Comparison of ENCODE assay signal across 1 cellular context in the genomic region with DNA sequence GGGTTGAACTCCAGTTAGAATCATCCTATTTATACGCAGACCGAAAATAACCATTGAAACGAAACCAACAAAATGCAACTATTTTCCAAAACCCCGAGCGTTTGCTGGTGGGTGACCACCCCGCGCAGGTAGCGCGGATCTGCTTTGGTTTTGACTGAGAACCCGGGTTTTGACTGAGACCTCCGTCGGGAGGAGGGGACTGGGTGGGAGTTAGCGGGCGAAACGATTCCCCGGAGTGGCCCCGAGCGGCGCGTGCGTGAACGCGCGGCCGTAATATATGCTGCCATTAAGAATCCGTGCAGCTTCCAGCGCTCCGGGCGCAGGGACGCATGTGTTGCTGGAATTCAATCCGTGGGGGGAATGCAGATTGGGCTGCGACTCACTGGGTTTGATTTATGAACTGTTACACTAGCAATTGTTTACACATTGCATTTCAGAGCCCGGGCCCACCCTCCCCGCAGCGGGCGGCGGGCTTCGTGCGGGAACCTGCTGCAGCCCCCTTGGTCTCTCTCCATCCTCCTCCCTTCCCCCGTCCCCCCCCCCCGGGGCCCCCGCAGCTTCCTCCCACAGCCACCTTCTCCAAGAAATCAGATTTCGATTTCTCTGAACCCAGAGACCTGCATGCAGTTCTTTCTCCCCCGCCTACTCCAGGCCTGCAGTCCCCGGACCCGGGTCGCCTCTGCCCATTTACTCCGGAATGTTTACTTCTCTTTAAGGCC.
TF ChIP-seq lines count a peak whose summit lies in the region.

No MANE protein-coding gene starts in this region.

TF ChIP-seq in HEK293, 187 proteins besides CTCF, POLR2A, EP300 and RAD21 (continued from another document and continues in another):
- TF ChIP-seq, protein P1, sequence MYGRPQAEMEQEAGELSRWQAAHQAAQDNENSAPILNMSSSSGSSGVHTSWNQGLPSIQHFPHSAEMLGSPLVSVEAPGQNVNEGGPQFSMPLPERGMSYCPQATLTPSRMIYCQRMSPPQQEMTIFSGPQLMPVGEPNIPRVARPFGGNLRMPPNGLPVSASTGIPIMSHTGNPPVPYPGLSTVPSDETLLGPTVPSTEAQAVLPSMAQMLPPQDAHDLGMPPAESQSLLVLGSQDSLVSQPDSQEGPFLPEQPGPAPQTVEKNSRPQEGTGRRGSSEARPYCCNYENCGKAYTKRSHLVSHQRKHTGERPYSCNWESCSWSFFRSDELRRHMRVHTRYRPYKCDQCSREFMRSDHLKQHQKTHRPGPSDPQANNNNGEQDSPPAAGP (tag by site-specific recombination; IDR thresholded peaks at IDR 0.05), result 0 out of 2 replicates have a peak, but pooled peaks have one; percentile 22
- TF ChIP-seq, protein P2, sequence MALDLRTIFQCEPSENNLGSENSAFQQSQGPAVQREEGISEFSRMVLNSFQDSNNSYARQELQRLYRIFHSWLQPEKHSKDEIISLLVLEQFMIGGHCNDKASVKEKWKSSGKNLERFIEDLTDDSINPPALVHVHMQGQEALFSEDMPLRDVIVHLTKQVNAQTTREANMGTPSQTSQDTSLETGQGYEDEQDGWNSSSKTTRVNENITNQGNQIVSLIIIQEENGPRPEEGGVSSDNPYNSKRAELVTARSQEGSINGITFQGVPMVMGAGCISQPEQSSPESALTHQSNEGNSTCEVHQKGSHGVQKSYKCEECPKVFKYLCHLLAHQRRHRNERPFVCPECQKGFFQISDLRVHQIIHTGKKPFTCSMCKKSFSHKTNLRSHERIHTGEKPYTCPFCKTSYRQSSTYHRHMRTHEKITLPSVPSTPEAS (tag by site-specific recombination; IDR thresholded peaks at IDR 0.05), result no peak
- TF ChIP-seq, protein P3, sequence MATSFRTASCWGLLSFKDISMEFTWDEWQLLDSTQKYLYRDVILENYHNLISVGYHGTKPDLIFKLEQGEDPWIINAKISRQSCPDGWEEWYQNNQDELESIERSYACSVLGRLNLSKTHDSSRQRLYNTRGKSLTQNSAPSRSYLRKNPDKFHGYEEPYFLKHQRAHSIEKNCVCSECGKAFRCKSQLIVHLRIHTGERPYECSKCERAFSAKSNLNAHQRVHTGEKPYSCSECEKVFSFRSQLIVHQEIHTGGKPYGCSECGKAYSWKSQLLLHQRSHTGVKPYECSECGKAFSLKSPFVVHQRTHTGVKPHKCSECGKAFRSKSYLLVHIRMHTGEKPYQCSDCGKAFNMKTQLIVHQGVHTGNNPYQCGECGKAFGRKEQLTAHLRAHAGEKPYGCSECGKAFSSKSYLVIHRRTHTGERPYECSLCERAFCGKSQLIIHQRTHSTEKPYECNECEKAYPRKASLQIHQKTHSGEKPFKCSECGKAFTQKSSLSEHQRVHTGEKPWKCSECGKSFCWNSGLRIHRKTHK (tag by site-specific recombination; IDR thresholded peaks at IDR 0.05), result no peak
- TF ChIP-seq ZBTB1 (tag by site-specific recombination; IDR thresholded peaks at IDR 0.05) (no peak), ZNF248 (tag by site-specific recombination; IDR thresholded peaks at IDR 0.05) (no peak), ZNF302 (tag by site-specific recombination; IDR thresholded peaks at IDR 0.05; ENCODE audit: low read depth) (no peak), GFI1B (tag by site-specific recombination; IDR thresholded peaks at IDR 0.05) (0 out of 2 replicates have a peak, but pooled peaks have one; percentile 47), SP7 (tag by site-specific recombination; IDR thresholded peaks at IDR 0.05) (0 out of 2 replicates have a peak, but pooled peaks have one; percentile 12), REPIN1 (tag by site-specific recombination; IDR thresholded peaks at IDR 0.05; ENCODE audit: low read depth) (no peak), HOXC10 (CRISPR knock-in tag; IDR thresholded peaks at IDR 0.05) (no peak), ZNF677 (tag by site-specific recombination; IDR thresholded peaks at IDR 0.05) (no peak), ZNF37A (tag by site-specific recombination; IDR thresholded peaks at IDR 0.05) (no peak), ZFP37 (tag by site-specific recombination; IDR thresholded peaks at IDR 0.05) (no peak), GLIS1 (tag by site-specific recombination; IDR thresholded peaks at IDR 0.05) (peak; percentile 61), ZNF544 (tag by site-specific recombination; IDR thresholded peaks at IDR 0.05) (no peak), ZNF138 (tag by site-specific recombination; IDR thresholded peaks at IDR 0.05; ENCODE audit: borderline replicate concordance) (no peak), ZBTB21 (tag by site-specific recombination; IDR thresholded peaks at IDR 0.05) (no peak), RBAK (tag by site-specific recombination; IDR thresholded peaks at IDR 0.05) (no peak), ZNF292 (tag by site-specific recombination; IDR thresholded peaks at IDR 0.05; ENCODE audit: borderline replicate concordance, low read depth) (no peak), ZNF274 (IDR thresholded peaks at IDR 0.05; ENCODE audit: low read length) (no peak), ZNF274 (tag by site-specific recombination; IDR thresholded peaks at IDR 0.05; ENCODE audit: borderline replicate concordance) (no peak), ZNF626 (tag by site-specific recombination; IDR thresholded peaks at IDR 0.05) (no peak), ZBTB20 (tag by site-specific recombination; IDR thresholded peaks at IDR 0.05) (peak; percentile 68), ZNF404 (tag by site-specific recombination; IDR thresholded peaks at IDR 0.05) (no peak), ZXDB (tag by site-specific recombination; IDR thresholded peaks at IDR 0.05) (peak; percentile 14; the same call in 1 of the 2 replicates), ZNF621 (tag by site-specific recombination; IDR thresholded peaks at IDR 0.05) (no peak), ZNF132 (tag by site-specific recombination; IDR thresholded peaks at IDR 0.05; ENCODE audit: borderline replicate concordance) (no peak), FEZF1 (tag by site-specific recombination; IDR thresholded peaks at IDR 0.05) (no peak), ZSCAN30 (tag by site-specific recombination; IDR thresholded peaks at IDR 0.05) (no peak), ZFHX2 (tag by site-specific recombination; conservative IDR thresholded peaks at IDR 0.05) (no peak; the same call in 1 of the 2 replicates), ZNF394 (tag by site-specific recombination; IDR thresholded peaks at IDR 0.05; ENCODE audit: borderline replicate concordance) (peak; percentile 26; the same call in 1 of the 2 replicates), ZIC2 (tag by site-specific recombination; IDR thresholded peaks at IDR 0.05) (peak; percentile 61), BCL11B (tag by site-specific recombination; IDR thresholded peaks at IDR 0.05; ENCODE audit: low read depth) (no peak), ZNF664 (tag by site-specific recombination; IDR thresholded peaks at IDR 0.05) (no peak), ZNF660 (tag by site-specific recombination; IDR thresholded peaks at IDR 0.05) (0 out of 2 replicates have a peak, but pooled peaks have one; percentile 51), KLF10 (tag by site-specific recombination; IDR thresholded peaks at IDR 0.05) (peak; percentile 21; the same call in 1 of the 2 replicates), ZNF2 (tag by site-specific recombination; IDR thresholded peaks at IDR 0.05) (no peak), ZNF239 (tag by site-specific recombination; IDR thresholded peaks at IDR 0.05) (no peak), OSR2 (tag by site-specific recombination; IDR thresholded peaks at IDR 0.05) (peak; percentile 31), ZNF19 (tag by site-specific recombination; IDR thresholded peaks at IDR 0.05; ENCODE audit: low read depth) (no peak), ZNF768 (tag by site-specific recombination; IDR thresholded peaks at IDR 0.05) (no peak), ZNF10 (tag by site-specific recombination; IDR thresholded peaks at IDR 0.05) (no peak), TCF7L2 (IDR thresholded peaks at IDR 0.05; ENCODE audit: borderline replicate concordance, low read depth, low read length) (no peak), ZNF558 (tag by site-specific recombination; IDR thresholded peaks at IDR 0.05) (no peak)
- TF ChIP-seq, protein P4, sequence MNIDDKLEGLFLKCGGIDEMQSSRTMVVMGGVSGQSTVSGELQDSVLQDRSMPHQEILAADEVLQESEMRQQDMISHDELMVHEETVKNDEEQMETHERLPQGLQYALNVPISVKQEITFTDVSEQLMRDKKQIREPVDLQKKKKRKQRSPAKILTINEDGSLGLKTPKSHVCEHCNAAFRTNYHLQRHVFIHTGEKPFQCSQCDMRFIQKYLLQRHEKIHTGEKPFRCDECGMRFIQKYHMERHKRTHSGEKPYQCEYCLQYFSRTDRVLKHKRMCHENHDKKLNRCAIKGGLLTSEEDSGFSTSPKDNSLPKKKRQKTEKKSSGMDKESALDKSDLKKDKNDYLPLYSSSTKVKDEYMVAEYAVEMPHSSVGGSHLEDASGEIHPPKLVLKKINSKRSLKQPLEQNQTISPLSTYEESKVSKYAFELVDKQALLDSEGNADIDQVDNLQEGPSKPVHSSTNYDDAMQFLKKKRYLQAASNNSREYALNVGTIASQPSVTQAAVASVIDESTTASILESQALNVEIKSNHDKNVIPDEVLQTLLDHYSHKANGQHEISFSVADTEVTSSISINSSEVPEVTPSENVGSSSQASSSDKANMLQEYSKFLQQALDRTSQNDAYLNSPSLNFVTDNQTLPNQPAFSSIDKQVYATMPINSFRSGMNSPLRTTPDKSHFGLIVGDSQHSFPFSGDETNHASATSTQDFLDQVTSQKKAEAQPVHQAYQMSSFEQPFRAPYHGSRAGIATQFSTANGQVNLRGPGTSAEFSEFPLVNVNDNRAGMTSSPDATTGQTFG (tag by site-specific recombination; IDR thresholded peaks at IDR 0.05; ENCODE audit: borderline replicate concordance), result no peak
- TF ChIP-seq, protein P5, sequence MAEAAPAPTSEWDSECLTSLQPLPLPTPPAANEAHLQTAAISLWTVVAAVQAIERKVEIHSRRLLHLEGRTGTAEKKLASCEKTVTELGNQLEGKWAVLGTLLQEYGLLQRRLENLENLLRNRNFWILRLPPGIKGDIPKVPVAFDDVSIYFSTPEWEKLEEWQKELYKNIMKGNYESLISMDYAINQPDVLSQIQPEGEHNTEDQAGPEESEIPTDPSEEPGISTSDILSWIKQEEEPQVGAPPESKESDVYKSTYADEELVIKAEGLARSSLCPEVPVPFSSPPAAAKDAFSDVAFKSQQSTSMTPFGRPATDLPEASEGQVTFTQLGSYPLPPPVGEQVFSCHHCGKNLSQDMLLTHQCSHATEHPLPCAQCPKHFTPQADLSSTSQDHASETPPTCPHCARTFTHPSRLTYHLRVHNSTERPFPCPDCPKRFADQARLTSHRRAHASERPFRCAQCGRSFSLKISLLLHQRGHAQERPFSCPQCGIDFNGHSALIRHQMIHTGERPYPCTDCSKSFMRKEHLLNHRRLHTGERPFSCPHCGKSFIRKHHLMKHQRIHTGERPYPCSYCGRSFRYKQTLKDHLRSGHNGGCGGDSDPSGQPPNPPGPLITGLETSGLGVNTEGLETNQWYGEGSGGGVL (tag by site-specific recombination; IDR thresholded peaks at IDR 0.05), result peak; percentile 64
- TF ChIP-seq, protein P6, sequence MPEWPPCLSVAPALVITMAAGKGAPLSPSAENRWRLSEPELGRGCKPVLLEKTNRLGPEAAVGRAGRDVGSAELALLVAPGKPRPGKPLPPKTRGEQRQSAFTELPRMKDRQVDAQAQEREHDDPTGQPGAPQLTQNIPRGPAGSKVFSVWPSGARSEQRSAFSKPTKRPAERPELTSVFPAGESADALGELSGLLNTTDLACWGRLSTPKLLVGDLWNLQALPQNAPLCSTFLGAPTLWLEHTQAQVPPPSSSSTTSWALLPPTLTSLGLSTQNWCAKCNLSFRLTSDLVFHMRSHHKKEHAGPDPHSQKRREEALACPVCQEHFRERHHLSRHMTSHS (tag by site-specific recombination; IDR thresholded peaks at IDR 0.05), result no peak
- TF ChIP-seq, protein P7, sequence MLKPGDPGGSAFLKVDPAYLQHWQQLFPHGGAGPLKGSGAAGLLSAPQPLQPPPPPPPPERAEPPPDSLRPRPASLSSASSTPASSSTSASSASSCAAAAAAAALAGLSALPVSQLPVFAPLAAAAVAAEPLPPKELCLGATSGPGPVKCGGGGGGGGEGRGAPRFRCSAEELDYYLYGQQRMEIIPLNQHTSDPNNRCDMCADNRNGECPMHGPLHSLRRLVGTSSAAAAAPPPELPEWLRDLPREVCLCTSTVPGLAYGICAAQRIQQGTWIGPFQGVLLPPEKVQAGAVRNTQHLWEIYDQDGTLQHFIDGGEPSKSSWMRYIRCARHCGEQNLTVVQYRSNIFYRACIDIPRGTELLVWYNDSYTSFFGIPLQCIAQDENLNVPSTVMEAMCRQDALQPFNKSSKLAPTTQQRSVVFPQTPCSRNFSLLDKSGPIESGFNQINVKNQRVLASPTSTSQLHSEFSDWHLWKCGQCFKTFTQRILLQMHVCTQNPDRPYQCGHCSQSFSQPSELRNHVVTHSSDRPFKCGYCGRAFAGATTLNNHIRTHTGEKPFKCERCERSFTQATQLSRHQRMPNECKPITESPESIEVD (tag by site-specific recombination; IDR thresholded peaks at IDR 0.05), result no peak
- TF ChIP-seq, protein P8, sequence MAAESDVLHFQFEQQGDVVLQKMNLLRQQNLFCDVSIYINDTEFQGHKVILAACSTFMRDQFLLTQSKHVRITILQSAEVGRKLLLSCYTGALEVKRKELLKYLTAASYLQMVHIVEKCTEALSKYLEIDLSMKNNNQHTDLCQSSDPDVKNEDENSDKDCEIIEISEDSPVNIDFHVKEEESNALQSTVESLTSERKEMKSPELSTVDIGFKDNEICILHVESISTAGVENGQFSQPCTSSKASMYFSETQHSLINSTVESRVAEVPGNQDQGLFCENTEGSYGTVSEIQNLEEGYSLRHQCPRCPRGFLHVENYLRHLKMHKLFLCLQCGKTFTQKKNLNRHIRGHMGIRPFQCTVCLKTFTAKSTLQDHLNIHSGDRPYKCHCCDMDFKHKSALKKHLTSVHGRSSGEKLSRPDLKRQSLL (tag by site-specific recombination; IDR thresholded peaks at IDR 0.05), result no peak
- TF ChIP-seq, protein P9, sequence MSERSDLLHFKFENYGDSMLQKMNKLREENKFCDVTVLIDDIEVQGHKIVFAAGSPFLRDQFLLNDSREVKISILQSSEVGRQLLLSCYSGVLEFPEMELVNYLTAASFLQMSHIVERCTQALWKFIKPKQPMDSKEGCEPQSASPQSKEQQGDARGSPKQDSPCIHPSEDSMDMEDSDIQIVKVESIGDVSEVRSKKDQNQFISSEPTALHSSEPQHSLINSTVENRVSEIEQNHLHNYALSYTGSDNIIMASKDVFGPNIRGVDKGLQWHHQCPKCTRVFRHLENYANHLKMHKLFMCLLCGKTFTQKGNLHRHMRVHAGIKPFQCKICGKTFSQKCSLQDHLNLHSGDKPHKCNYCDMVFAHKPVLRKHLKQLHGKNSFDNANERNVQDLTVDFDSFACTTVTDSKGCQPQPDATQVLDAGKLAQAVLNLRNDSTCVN (tag by site-specific recombination; optimal IDR thresholded peaks at IDR 0.05), result peak; percentile 72
- TF ChIP-seq, protein P10, sequence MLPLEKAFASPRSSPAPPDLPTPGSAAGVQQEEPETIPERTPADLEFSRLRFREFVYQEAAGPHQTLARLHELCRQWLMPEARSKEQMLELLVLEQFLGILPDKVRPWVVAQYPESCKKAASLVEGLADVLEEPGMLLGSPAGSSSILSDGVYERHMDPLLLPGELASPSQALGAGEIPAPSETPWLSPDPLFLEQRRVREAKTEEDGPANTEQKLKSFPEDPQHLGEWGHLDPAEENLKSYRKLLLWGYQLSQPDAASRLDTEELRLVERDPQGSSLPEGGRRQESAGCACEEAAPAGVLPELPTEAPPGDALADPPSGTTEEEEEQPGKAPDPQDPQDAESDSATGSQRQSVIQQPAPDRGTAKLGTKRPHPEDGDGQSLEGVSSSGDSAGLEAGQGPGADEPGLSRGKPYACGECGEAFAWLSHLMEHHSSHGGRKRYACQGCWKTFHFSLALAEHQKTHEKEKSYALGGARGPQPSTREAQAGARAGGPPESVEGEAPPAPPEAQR (tag by site-specific recombination; IDR thresholded peaks at IDR 0.05), result no peak
